Comparison of ENCODE assay signal across 8 cellular contexts in the genomic region with DNA sequence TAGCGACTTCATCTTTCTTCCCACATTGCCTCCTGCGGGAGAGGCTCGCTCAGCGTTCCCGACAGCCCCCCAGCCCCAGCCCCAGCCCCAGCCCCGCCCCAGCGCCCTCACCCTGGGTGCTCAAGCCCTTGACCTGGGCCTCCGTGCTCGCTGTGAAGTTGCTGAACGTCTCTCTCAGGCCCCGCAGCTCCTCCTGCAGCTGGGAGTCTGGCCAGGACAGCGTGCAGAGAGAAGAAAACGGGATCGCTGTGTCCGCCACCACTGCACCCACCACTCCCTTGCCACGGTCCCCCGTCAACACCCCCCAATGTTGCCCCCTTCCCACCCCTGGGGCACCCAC. TPM values are rescaled to one million over a fixed set of nuclear protein-coding genes. Genes with fewer than 3 reads are reported as not detected.
DNase-seq lines count a peak whose midpoint lies in the region; ATAC-seq and TF ChIP-seq lines count a peak whose summit lies in the region.

No MANE protein-coding gene starts in this region.

- no peaks in the 10 kb centered on the region for H3K9me3 ChIP-seq in testis

- in situ Hi-C loops in astrocyte of the spinal cord (cut with HindIII; ENCODE audit: low sequenced_read_pairs) = no loop called here

- H3K4me3 ChIP-seq in astrocyte of the spinal cord (ENCODE audit: low read depth, low read length) = peak overlapping the region; percentile 46
- peak overlapping the region; percentile 21 to 42 for H3K4me3 ChIP-seq in testis

- H3K27ac ChIP-seq in testis = no peak overlapping the region

- H3K27ac Mint-ChIP-seq in natural killer cell = no peak overlapping the region

- DNase-seq in NCI-H748 (lab: John Stamatoyannopoulos, UW; ENCODE audit: unreplicated experiment) = peak; percentile 35
- no peak for DNase-seq in NCI-H748 treated with DMSO at 0.1 percent for 48 hours (lab: John Stamatoyannopoulos, UW)
- no peak for DNase-seq in astrocyte of the spinal cord (ENCODE audit: low read depth, low spot score)
- DNase-seq in iPS-NIHi7 (ENCODE audit: extremely low spot score) = peak; percentile 53
- DNase-seq in testis = no peak
- no peak for DNase-seq in natural killer cell
- no peak for DNase-seq in CD1c-positive myeloid dendritic cell (ENCODE audit: extremely low spot score)
- DNase-seq in AG20443 (ENCODE audit: low spot score) = no peak

- peaks cover 12% of the 10 kb centered on the region for H3K4me1 ChIP-seq in testis

- H3K9me3 Mint-ChIP-seq in natural killer cell = no peaks in the 10 kb centered on the region

- H3K4me1 Mint-ChIP-seq in natural killer cell = peaks cover 0 to 9% of the 10 kb centered on the region in 2 donors

- peaks cover 0 to 13% of the 10 kb centered on the region in 2 donors for H3K27me3 Mint-ChIP-seq in natural killer cell (ENCODE audit: low read depth in 2 of 2)

- TF ChIP-seq CTCF in astrocyte of the spinal cord (IDR thresholded peaks at IDR 0.05; ENCODE audit: low read depth, low read length) (no peak), testis (IDR thresholded peaks at IDR 0.05) (no peak), natural killer cell (IDR thresholded peaks at IDR 0.05) (no peak)

- H3K36me3 ChIP-seq in testis (ENCODE audit: low read depth, missing control alignments) = no peaks in the 10 kb centered on the region

- no peak overlapping the region for H3K4me3 Mint-ChIP-seq in natural killer cell

- WGBS in testis, 2 donors = 2 to 4% methylated on average over 16 to 17 of the region's 17 CpGs

- intact Hi-C loops in testis (cut with DNase I; ENCODE audit: low total_unique reads) (no loop called here), natural killer cell (cut with micrococcal nuclease) (loop anchor here (1.0 kb wide), 1 partner anchor 125 kb away; no protein-coding TSS in a partner anchor)

- TF ChIP-seq POLR2A in testis (IDR thresholded peaks at IDR 0.05) = no peak

- no peaks in the 10 kb centered on the region for H3K27me3 ChIP-seq in testis

- no peaks in the 10 kb centered on the region for H3K36me3 Mint-ChIP-seq in natural killer cell

- ATAC-seq in natural killer cell = no peak

RNA-seq across cellular contexts. Expression of a gene that starts 2.3 kb away (rescaled TPM):
- total RNA-seq in testis (10 to 100 TPM; 11.5 to 19.1 TPM), natural killer cell (1 to 10 TPM in 1 of 3 donors, under 1 TPM in 1, not detected in 1; 0.35 to 1.4 TPM)
- 21.3 TPM for polyA plus RNA-seq in testis (ENCODE audit: insufficient read depth, low read depth, low replicate concordance)

RNA-seq across cellular contexts. Expression of a gene that starts 42.8 kb away (rescaled TPM):
- total RNA-seq in testis (10 to 100 TPM; 26.3 to 49.8 TPM), natural killer cell (10 to 100 TPM in 1 of 3 donors, 1 to 10 TPM in 2; 6.7 to 11.2 (median 8.6) TPM)
- 45.9 TPM for polyA plus RNA-seq in testis (ENCODE audit: insufficient read depth, low read depth, low replicate concordance)

RNA-seq across cellular contexts. Expression of a gene that starts 42.9 kb away (rescaled TPM):
- total RNA-seq in testis = 100 to 1,000 TPM; 298 to 458 TPM
- 334 TPM for polyA plus RNA-seq in testis (ENCODE audit: insufficient read depth, low read depth, low replicate concordance)
- 100 to 1,000 TPM; 439 to 637 (median 607) TPM for total RNA-seq in natural killer cell

RNA-seq across cellular contexts. Expression of a gene that starts 57.5 kb away (rescaled TPM):
- 100 to 1,000 TPM in 1 of 2 donors, 10 to 100 TPM in 1; 81.3 to 102 TPM for total RNA-seq in testis
- 43.6 TPM for polyA plus RNA-seq in testis (ENCODE audit: insufficient read depth, low read depth, low replicate concordance)
- 10 to 100 TPM; 46.5 to 66.6 (median 61.5) TPM for total RNA-seq in natural killer cell

Comparison
In these comparisons a context has a peak if more than half of its experiments do, and no peak if none do; other contexts are left out.
1. DNase-seq: peak in NCI-H748 (single experiment) and iPS-NIHi7 (single experiment); none in NCI-H748 treated with DMSO at 0.1 percent for 48 hours (single experiment), astrocyte of the spinal cord (single experiment), testis (single experiment), natural killer cell (single experiment), CD1c-positive myeloid dendritic cell (single experiment) and AG20443 (single experiment).
2. RNA of a gene that starts 2.3 kb away (total RNA-seq): 11.5 to 19.1 TPM in testis; 0.35 to 1.4 TPM in natural killer cell; every median in the first group is over 4 times any median in the second.